ENCODE assay signal across 1 cellular context in the genomic region with DNA sequence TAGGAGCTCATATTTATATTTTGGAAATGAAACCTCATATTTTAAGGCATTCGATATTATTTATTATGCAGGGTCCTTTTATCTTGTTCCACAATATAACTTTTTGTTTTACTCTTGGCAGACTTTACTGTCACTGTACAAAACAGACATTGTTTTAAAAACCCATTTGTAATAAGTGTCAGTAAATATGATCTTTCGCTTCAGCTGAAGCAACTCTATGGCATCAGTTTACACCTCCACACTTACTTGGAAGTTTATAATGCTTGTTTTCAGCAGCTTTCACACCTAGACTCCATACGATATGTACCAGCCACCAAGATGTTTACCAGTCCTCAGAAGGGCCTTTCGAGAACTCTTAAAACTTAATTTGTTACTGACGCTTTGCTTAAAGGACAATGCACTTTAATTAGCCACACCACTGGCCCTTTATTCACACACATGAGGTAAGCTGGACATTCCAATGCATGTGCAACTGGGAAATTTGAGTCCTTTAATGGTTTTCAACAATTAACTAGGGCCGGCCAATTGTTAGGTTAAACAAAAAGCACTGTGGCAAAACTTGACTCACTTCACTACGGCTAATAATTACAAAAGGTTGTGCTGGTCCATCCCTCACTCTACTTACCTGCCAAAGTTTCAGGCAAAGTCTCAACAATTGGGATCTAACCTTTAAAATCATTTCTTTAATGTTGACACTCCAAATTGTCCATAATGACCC.
TF ChIP-seq lines count a peak whose summit lies in the region.

No MANE protein-coding gene starts in this region.

TF ChIP-seq in A549, 52 proteins besides CTCF, POLR2A, EP300 and RAD21 (continued from another document):
- TF ChIP-seq RARB (CRISPR knock-in tag; IDR thresholded peaks at IDR 0.05) (no peak), EHF (CRISPR knock-in tag; IDR thresholded peaks at IDR 0.05) (no peak), ZNF302 (CRISPR knock-in tag; IDR thresholded peaks at IDR 0.05) (no peak), TP53 (CRISPR knock-in tag; IDR thresholded peaks at IDR 0.05) (no peak), JUN (IDR thresholded peaks at IDR 0.05) (no peak)
